In the genomic region with DNA sequence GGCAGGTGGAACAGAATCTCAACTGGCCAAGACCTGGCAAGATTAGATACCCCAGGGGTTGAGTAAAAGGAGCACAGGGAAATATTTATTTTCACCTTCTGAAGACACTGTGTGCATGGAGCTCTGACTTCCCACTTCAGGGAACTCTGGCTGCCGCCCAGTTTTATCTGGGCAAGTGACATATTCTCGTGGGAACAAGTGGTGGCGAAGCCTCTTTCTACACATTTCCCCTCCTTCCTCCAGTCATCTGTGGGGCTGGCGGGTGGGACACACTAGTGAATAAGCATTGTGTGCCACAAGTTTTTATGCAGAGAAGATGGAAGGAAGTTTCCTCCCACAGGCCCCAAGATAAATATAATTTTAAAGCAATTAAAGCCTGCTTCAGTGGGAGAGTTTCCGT, we compare ENCODE assay signal across 21 cellular contexts. TPM values are rescaled to one million over a fixed set of nuclear protein-coding genes. Genes with fewer than 3 reads are reported as not detected.
DNase-seq lines count a peak whose midpoint lies in the region; ATAC-seq and TF ChIP-seq lines count a peak whose summit lies in the region.
"Had no signal": no experiment of that assay in that cellular context is flagged by ENCODE, and none has a peak within 500 bp of the region (broad histone marks: within the 10 kb centered on the region; RNA-seq: fewer than 3 reads in every experiment).

No MANE protein-coding gene starts in this region.

- no peak overlapping the region for H4K91ac ChIP-seq in IMR-90 (ENCODE audit: insufficient read depth, low read depth, low read length)

- no peak overlapping the region for H4K5ac ChIP-seq in IMR-90 (ENCODE audit: low read depth, low read length)

- no peak for TF ChIP-seq POLR2A in IMR-90 (IDR thresholded peaks at IDR 0.05; ENCODE audit: low read depth, low read length)
- TF ChIP-seq POLR2A in transverse colon (IDR thresholded peaks at IDR 0.05), result no peak

- H2AK5ac ChIP-seq in IMR-90 (ENCODE audit: low read depth, low read length), result no peak overlapping the region

- no peak overlapping the region for H2BK15ac ChIP-seq in IMR-90 (ENCODE audit: low read depth, low read length)

- TF ChIP-seq RAD21 in IMR-90 (IDR thresholded peaks at IDR 0.05; ENCODE audit: low read length), result no peak

- no peaks in the 10 kb centered on the region for H3K27me3 Mint-ChIP-seq in activated T-helper 17 cell treated with anti-CD3 and anti-CD28 coated beads, Interleukin-2, amount 50 U/mL, for 72 hours
- no peaks in the 10 kb centered on the region for H3K27me3 Mint-ChIP-seq in activated CD4-positive, alpha-beta memory T cell treated with anti-CD3 and anti-CD28 coated beads for 36 hours
- H3K27me3 Mint-ChIP-seq: CD4-positive, CD25-positive, alpha-beta regulatory T cell had no signal

- H4K8ac ChIP-seq in IMR-90 (ENCODE audit: low read depth in 2 of 2, low read length in 2 of 2), result no peak overlapping the region

- no peak overlapping the region for H3K23ac ChIP-seq in IMR-90 (ENCODE audit: low read depth, low read length)

- no peak overlapping the region for H3K18ac ChIP-seq in IMR-90 (ENCODE audit: low read depth, low read length)

- H3K27me3 ChIP-seq in BLaER1 (no peaks in the 10 kb centered on the region), IMR-90 (ENCODE audit: control insufficient read depth, insufficient read depth, low read length) (no peaks in the 10 kb centered on the region), transverse colon (no peaks in the 10 kb centered on the region)
- H3K27me3 ChIP-seq: BE2C had no signal

- H2BK5ac ChIP-seq in IMR-90 (ENCODE audit: low read depth, low read length, poor library complexity, severe bottlenecking), result no peak overlapping the region

- no peak overlapping the region for H3K4me3 ChIP-seq in BLaER1
- H3K4me3 ChIP-seq in IMR-90 (ENCODE audit: insufficient read depth, low read depth, low read length), result no peak overlapping the region
- no peak overlapping the region for H3K4me3 ChIP-seq in transverse colon
- H3K4me3 ChIP-seq: A549, GM23248 had no signal

- H2AK9ac ChIP-seq in IMR-90 (replicated peaks; ENCODE audit: low read depth, low read length, poor library complexity), result no peak overlapping the region

- H3K4me3 Mint-ChIP-seq in activated T-helper 17 cell treated with anti-CD3 and anti-CD28 coated beads, Interleukin-2, amount 50 U/mL, for 72 hours, result no peak overlapping the region
- no peak overlapping the region for H3K4me3 Mint-ChIP-seq in activated CD4-positive, alpha-beta memory T cell treated with anti-CD3 and anti-CD28 coated beads for 36 hours
- H3K4me3 Mint-ChIP-seq: CD4-positive, CD25-positive, alpha-beta regulatory T cell; CD8-positive, alpha-beta T cell had no signal

- H3K36me3 Mint-ChIP-seq in activated T-helper 17 cell treated with anti-CD3 and anti-CD28 coated beads, Interleukin-2, amount 50 U/mL, for 72 hours (ENCODE audit: low read depth), result peaks cover 67% of the 10 kb centered on the region
- peaks cover 20% of the 10 kb centered on the region for H3K36me3 Mint-ChIP-seq in activated CD4-positive, alpha-beta memory T cell treated with anti-CD3 and anti-CD28 coated beads for 36 hours

- H3K27ac ChIP-seq in BLaER1 (peak overlapping the region; percentile 33; the same call in 1 of the 2 replicates), IMR-90 (ENCODE audit: insufficient read depth, low read length) (no peak overlapping the region), transverse colon (no peak overlapping the region)
- H3K27ac ChIP-seq: A549, C4-2B, GM23248 had no signal

- TF ChIP-seq CTCF in IMR-90 (conservative IDR thresholded peaks at IDR 0.05; ENCODE audit: low read depth, low read length), result no peak
- TF ChIP-seq CTCF in transverse colon (IDR thresholded peaks at IDR 0.05), result no peak

- DNase-seq in IMR-90, result no peak
- DNase-seq in transverse colon, result no peak
- DNase-seq in activated CD4-positive, alpha-beta memory T cell treated with anti-CD3 and anti-CD28 coated beads for 36 hours, result no peak
- DNase-seq: 8988T; ACHN; AML-193; BE2C; Caco-2; CD4-positive, CD25-positive, alpha-beta regulatory T cell; CD8-positive, alpha-beta T cell; DMS153; DND-41; GM23248; H7; HCEC 1CT had no signal

- H4K20me1 ChIP-seq in BLaER1, result peaks cover 44% of the 10 kb centered on the region
- H4K20me1 ChIP-seq in IMR-90 (ENCODE audit: insufficient read depth, low read length), result no peaks in the 10 kb centered on the region

- H2BK20ac ChIP-seq in IMR-90 (ENCODE audit: low read depth, low read length), result no peak overlapping the region

- no peaks in the 10 kb centered on the region; a peak in 1 of 4 replicates for H3K79me1 ChIP-seq in IMR-90 (ENCODE audit: low read depth in 1 of 2, low read length in 2 of 2)

- peak overlapping the region; percentile 20 for H3K27ac Mint-ChIP-seq in activated T-helper 17 cell treated with anti-CD3 and anti-CD28 coated beads, Interleukin-2, amount 50 U/mL, for 72 hours
- H3K27ac Mint-ChIP-seq in activated CD4-positive, alpha-beta memory T cell treated with anti-CD3 and anti-CD28 coated beads for 36 hours, result no peak overlapping the region
- H3K27ac Mint-ChIP-seq: CD4-positive, CD25-positive, alpha-beta regulatory T cell; CD8-positive, alpha-beta T cell had no signal

- peaks cover 5% of the 10 kb centered on the region for H3K4me1 Mint-ChIP-seq in activated T-helper 17 cell treated with anti-CD3 and anti-CD28 coated beads, Interleukin-2, amount 50 U/mL, for 72 hours
- peaks cover 4% of the 10 kb centered on the region for H3K4me1 Mint-ChIP-seq in activated CD4-positive, alpha-beta memory T cell treated with anti-CD3 and anti-CD28 coated beads for 36 hours (ENCODE audit: low read depth)

- H3K9ac ChIP-seq in BLaER1 (peak overlapping the region; percentile 47), IMR-90 (ENCODE audit: low read depth, low read length) (no peak overlapping the region)
- H3K9ac ChIP-seq: GM23248 had no signal

- no peak overlapping the region for H2AFZ ChIP-seq in IMR-90 (replicated peaks; ENCODE audit: low read length, poor library complexity)
- H2AFZ ChIP-seq: GM23248 had no signal

- peaks cover 6% of the 10 kb centered on the region; the same call in 1 of the 2 replicates for H3K9me1 ChIP-seq in IMR-90 (ENCODE audit: insufficient read depth, low read length)

- ATAC-seq in IMR-90 (ENCODE audit: low read depth), result no peak
- ATAC-seq in activated T-helper 17 cell treated with anti-CD3 and anti-CD28 coated beads, Interleukin-2, amount 50 U/mL, for 72 hours (replicated peaks), result no peak
- ATAC-seq in HG03159 (IDR thresholded peaks at IDR 0.05; ENCODE audit: unreplicated experiment), result no peak
- ATAC-seq: A549; CD8-positive, alpha-beta T cell had no signal

- H3K36me3 ChIP-seq in BLaER1 (peaks cover 86% of the 10 kb centered on the region), IMR-90 (ENCODE audit: control insufficient read depth, insufficient read depth, low read length) (peaks cover 52% of the 10 kb centered on the region), transverse colon (peaks cover 0 to 56% (median 27%) of the 10 kb centered on the region in 4 donors)

- H3K56ac ChIP-seq in IMR-90 (ENCODE audit: extremely low read depth, insufficient read depth, low read length), result no peak overlapping the region

- dilution Hi-C loops in IMR-90 (cut with HindIII; ENCODE audit: low sequenced_read_pairs, unreplicated experiment), result no loop called here

- intact Hi-C loops in IMR-90 (cut with micrococcal nuclease), result no loop called here
- intact Hi-C loops in transverse colon (cut with DNase I; ENCODE audit: low total_unique reads), result no loop called here
- intact Hi-C loops in activated CD4-positive, alpha-beta memory T cell treated with anti-CD3 and anti-CD28 coated beads for 36 hours (cut with micrococcal nuclease), result no loop called here

- H3K9me3 ChIP-seq in BLaER1, result no peaks in the 10 kb centered on the region
- no peaks in the 10 kb centered on the region for H3K9me3 ChIP-seq in IMR-90 (ENCODE audit: control insufficient read depth, insufficient read depth, low read length)
- H3K9me3 ChIP-seq in transverse colon, result no peaks in the 10 kb centered on the region
- H3K9me3 ChIP-seq: A549, BE2C, Caco-2 had no signal

- H3K4me2 ChIP-seq in BLaER1 (peak overlapping the region; percentile 75), IMR-90 (ENCODE audit: low read depth, low read length) (no peak overlapping the region)
- H3K4me2 ChIP-seq: A549 had no signal

- CTCF ChIA-PET in IMR-90 (lab: Yijun Ruan, JAX), result no interaction called here
- CTCF ChIA-PET in activated CD4-positive, alpha-beta memory T cell treated with anti-CD3 and anti-CD28 coated beads for 36 hours (lab: Charles Lee), result no interaction called here

- TSS peak; percentile 65 for BruUV-seq in IMR-90 (replicated peaks; lab: Mats Ljungman, UMichigan)

- H2BK120ac ChIP-seq in IMR-90 (ENCODE audit: low read depth, low read length), result no peak overlapping the region

- H3K4ac ChIP-seq in IMR-90 (ENCODE audit: low read depth, low read length), result no peak overlapping the region

- H3K4me1 ChIP-seq in BLaER1 (peaks cover 54% of the 10 kb centered on the region), IMR-90 (ENCODE audit: control insufficient read depth, insufficient read depth, low read length) (no peaks in the 10 kb centered on the region), transverse colon (no peaks in the 10 kb centered on the region)
- H3K4me1 ChIP-seq: A549, BE2C, Caco-2 had no signal

- no peak overlapping the region for H3K14ac ChIP-seq in IMR-90 (replicated peaks; ENCODE audit: low read depth, low read length)

- POLR2A ChIA-PET in IMR-90 (lab: Charles Lee; ENCODE audit: unreplicated experiment), result no interaction called here
- POLR2A ChIA-PET in activated CD4-positive, alpha-beta memory T cell treated with anti-CD3 and anti-CD28 coated beads for 36 hours (lab: Charles Lee), result no interaction called here

- 100% methylated on average over 1 of the region's 5 CpGs; no CpG with 5 or more reads in 1 of the 2 experiments for WGBS in IMR-90 (ENCODE audit: extremely low coverage in 2 of 2, insufficient read length in 1 of 2), 2 experiments
- WGBS in transverse colon (ENCODE audit: low coverage in 1 of 2), 2 donors, result 72 to 84% methylated on average over 2 to 5 of the region's 5 CpGs

- in situ Hi-C loops in IMR-90 (cut with MboI; ENCODE audit: low sequenced_read_pairs), result loop anchor here (5.0 to 10.0 kb wide), 2 partner anchors 131 to 318 kb away; no protein-coding TSS in a partner anchor
- in situ Hi-C loops in transverse colon (cut with MboI; ENCODE audit: low pct_ligation_motif_present in 1 of 4, low pct_unique_long_range_greater_than_20kb in 1 of 4, low sequenced_read_pairs in 3 of 4), result loop anchor here in 1 of 4 donors (5.0 kb wide), 1 partner anchor 126 kb away; no protein-coding TSS in a partner anchor

- no peaks in the 10 kb centered on the region for H3K9me3 Mint-ChIP-seq in activated T-helper 17 cell treated with anti-CD3 and anti-CD28 coated beads, Interleukin-2, amount 50 U/mL, for 72 hours
- no peaks in the 10 kb centered on the region for H3K9me3 Mint-ChIP-seq in activated CD4-positive, alpha-beta memory T cell treated with anti-CD3 and anti-CD28 coated beads for 36 hours
- H3K9me3 Mint-ChIP-seq: CD4-positive, CD25-positive, alpha-beta regulatory T cell; CD8-positive, alpha-beta T cell had no signal

- TF ChIP-seq EP300 in transverse colon (IDR thresholded peaks at IDR 0.05; ENCODE audit: low read depth), result no peak

RNA-seq across cellular contexts. Expression of a gene that starts 23.6 kb away (rescaled TPM):
- total RNA-seq in IMR-90 (2012; rRNA removed) (40.3 and 41.1 TPM in 2 replicates), transverse colon (10 to 100 TPM; 14.7 to 51.2 (median 48.8) TPM)
- polyA plus RNA-seq in IMR-90 (2012; rRNA removed), result 28.6 and 33.0 TPM in 2 replicates
- 14.9 and 23.7 TPM in 2 replicates for polyA plus RNA-seq in IMR-90 (2012; cell fraction: cytosol; rRNA removed)
- 26.2 and 57.4 TPM in 2 replicates for polyA plus RNA-seq in IMR-90 (2012; cell fraction: nucleus; rRNA removed; ENCODE audit: low replicate concordance)
- 10 to 100 TPM; 29.2 to 51.5 TPM for total RNA-seq in activated T-helper 17 cell treated with anti-CD3 and anti-CD28 coated beads, Interleukin-2, amount 50 U/mL, for 72 hours
- 10 to 100 TPM; 81.8 to 83.1 TPM for total RNA-seq in activated CD4-positive, alpha-beta memory T cell treated with anti-CD3 and anti-CD28 coated beads for 36 hours

RNA-seq across cellular contexts. Expression of a gene that starts 48.1 kb away (rescaled TPM):
- not detected in 2 replicates for total RNA-seq in IMR-90 (2012; rRNA removed)
- polyA plus RNA-seq in IMR-90 (2012; rRNA removed), result not detected in 2 replicates
- polyA plus RNA-seq in IMR-90 (2012; cell fraction: cytosol; rRNA removed), result not detected in 2 replicates
- not detected in 2 replicates for polyA plus RNA-seq in IMR-90 (2012; cell fraction: nucleus; rRNA removed; ENCODE audit: low replicate concordance)
- not detected for total RNA-seq in activated T-helper 17 cell treated with anti-CD3 and anti-CD28 coated beads, Interleukin-2, amount 50 U/mL, for 72 hours
- 1 to 10 TPM in 2 of 4 donors, not detected in 2; 3.7 to 3.8 TPM for total RNA-seq in transverse colon
- total RNA-seq in activated CD4-positive, alpha-beta memory T cell treated with anti-CD3 and anti-CD28 coated beads for 36 hours, result not detected
- total RNA-seq: Caco-2; CD4-positive, CD25-positive, alpha-beta regulatory T cell; CD8-positive, alpha-beta T cell; GM23248; H7 had no signal
- polyA plus RNA-seq: A549, GM23248, H1 had no signal

RNA-seq across cellular contexts. Expression of a gene that starts 50.2 kb away (rescaled TPM):
- total RNA-seq in IMR-90 (2012; rRNA removed), result 91.9 and 120 TPM in 2 replicates
- polyA plus RNA-seq in IMR-90 (2012; rRNA removed), result 513 and 528 TPM in 2 replicates
- polyA plus RNA-seq in IMR-90 (2012; cell fraction: cytosol; rRNA removed), result 250 and 846 TPM in 2 replicates
- polyA plus RNA-seq in IMR-90 (2012; cell fraction: nucleus; rRNA removed; ENCODE audit: low replicate concordance), result 45.1 and 159 TPM in 2 replicates
- total RNA-seq in activated T-helper 17 cell treated with anti-CD3 and anti-CD28 coated beads, Interleukin-2, amount 50 U/mL, for 72 hours, result 100 to 1,000 TPM; 178 to 294 TPM
- total RNA-seq in transverse colon, result 100 to 1,000 TPM; 120 to 202 (median 144) TPM
- total RNA-seq in activated CD4-positive, alpha-beta memory T cell treated with anti-CD3 and anti-CD28 coated beads for 36 hours, result 100 to 1,000 TPM; 247 to 252 TPM
